31 cellular contexts compared by ENCODE assay signal in the genomic region with DNA sequence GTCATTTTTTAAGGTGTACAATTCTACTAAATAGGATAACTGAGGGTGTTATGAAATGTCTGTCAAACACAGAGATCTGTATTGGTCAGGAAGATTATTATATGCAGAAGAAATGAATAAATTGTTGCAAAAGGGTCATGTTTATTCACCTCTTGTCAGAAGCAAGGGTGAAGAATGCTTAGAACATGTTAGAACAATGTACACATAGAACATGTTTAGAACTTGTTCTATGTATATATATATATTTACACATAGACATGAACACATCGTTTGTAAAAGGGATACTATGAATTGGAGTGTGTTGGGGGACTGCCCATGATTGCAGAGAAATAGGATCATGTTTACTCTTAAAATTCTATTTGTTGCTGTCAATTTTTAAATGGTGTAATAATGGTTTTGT. TPM values are rescaled to one million over a fixed set of nuclear protein-coding genes. Genes with fewer than 3 reads are reported as not detected.
"Had no signal": no experiment of that assay in that cellular context is flagged by ENCODE, and none has a peak within 500 bp of the region (broad histone marks: within the 10 kb centered on the region; RNA-seq: fewer than 3 reads in every experiment).

No MANE protein-coding gene starts in this region.

- H3K36me3 ChIP-seq: MG63, SJCRH30 had no signal

- H3K4me3 ChIP-seq: MG63, PC-9, SJCRH30, SK-N-MC had no signal

- DNase-seq: Kasumi-1, KG1, MG63, NCI-H1048, NCI-H1105 treated with DMSO at 0.1 percent for 48 hours, NCI-H1417, NCI-H1436, NCI-H146, NCI-H1694, NCI-H187, NCI-H2029 treated with DMSO at 0.1 percent for 48 hours, NCI-H2081 treated with DMSO at 0.1 percent for 48 hours, NCI-H2171 treated with DMSO at 0.1 percent for 48 hours, NCI-H2227 treated with DMSO at 0.1 percent for 48 hours, NCI-H345, NCI-H446, NCI-H510A treated with DMSO at 0.1 percent for 48 hours, NCI-H524 treated with DMSO at 0.1 percent for 48 hours, NCI-H526 treated with DMSO at 0.1 percent for 48 hours, NCI-H774, PC-9, SHP77, SIG-M5, SJCRH30, SW 1271 had no signal

- H3K27me3 ChIP-seq: SJCRH30 had no signal

- H3K4me1 ChIP-seq: SJCRH30 had no signal

- H3K9me3 ChIP-seq: MG63, SJCRH30 had no signal

- ATAC-seq: Panc1, Right ventricle myocardium inferior, SK-N-SH treated with all-trans-retinoic acid at 6 μM for 48 hours had no signal

- H3K27ac ChIP-seq: PC-9, RWPE1, SJCRH30, SK-N-MC had no signal

RNA-seq across cellular contexts. Expression of gene TMEM150C, which starts 28.0 kb away (rescaled TPM):
- total RNA-seq: OCI-LY7 had no signal
